19 cellular contexts compared by ENCODE assay signal in the genomic region with DNA sequence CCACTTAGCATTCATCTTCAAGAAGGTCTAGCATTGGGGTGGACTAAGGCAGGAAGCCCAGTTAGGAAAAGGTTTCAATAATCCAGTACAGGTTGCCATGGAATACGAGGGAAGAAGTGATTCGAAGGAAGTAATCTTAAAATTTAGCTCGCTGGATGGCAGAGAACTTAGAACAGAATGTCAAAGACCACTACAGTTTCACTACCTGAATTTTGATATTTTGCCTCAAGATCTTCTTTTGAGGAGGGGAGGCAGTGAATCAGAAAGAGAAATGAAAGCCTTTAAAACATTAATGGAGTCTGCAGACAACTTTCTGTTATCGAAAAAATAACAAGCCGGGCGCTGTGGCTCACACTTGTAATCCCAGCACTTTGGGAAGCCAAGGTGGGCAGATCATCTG. TPM values are rescaled to one million over a fixed set of nuclear protein-coding genes. Genes with fewer than 3 reads are reported as not detected.
A peak's percentile ranks its signal among the peaks of the same experiment; 100 is the strongest.
DNase-seq lines count a peak whose midpoint lies in the region; ATAC-seq, FAIRE-seq and TF ChIP-seq lines count a peak whose summit lies in the region.
"Had no signal": no experiment of that assay in that cellular context is flagged by ENCODE, and none has a peak within 500 bp of the region (broad histone marks: within the 10 kb centered on the region; RNA-seq: fewer than 3 reads in every experiment).

No MANE protein-coding gene starts in this region.

- FAIRE-seq in bronchial epithelial cell (lab: Jason Lieb, UNC), result no peak
- FAIRE-seq: endothelial cell of umbilical vein had no signal

- no peak for DNase-seq in activated CD4-positive, alpha-beta T cell treated with anti-CD3 and anti-CD28 coated beads for 36 hours
- DNase-seq in activated CD4-positive, alpha-beta T cell treated with anti-CD3 and anti-CD28 coated beads for 1 hour, result no peak
- DNase-seq in NOMO-1 treated with dmso at 0.1 percent for 144 hours (lab: John Stamatoyannopoulos, UW; ENCODE audit: unreplicated experiment) (peak; percentile 41), bronchial epithelial cell (ENCODE audit: low read depth) (peak; percentile 45), spleen (no peak), islet precursor cell (no peak)
- DNase-seq in stimulated activated CD4-positive, alpha-beta T cell treated with anti-CD3 and anti-CD28 coated beads, Interleukin-15, amount 100 ng/mL, for 24 hours, result no peak
- DNase-seq: amygdala; C1 segment of cervical spinal cord; NCI-H1092; SHP77 treated with DMSO at 0.1 percent for 48 hours; stimulated activated CD4-positive, alpha-beta T cell treated with anti-CD3 and anti-CD28 coated beads, Interleukin-12 subunit alpha, Interleukin-12 subunit beta, amount 100 ng/mL, for 4 hours; stimulated activated naive CD4-positive, alpha-beta T cell treated with Interleukin-2 at 50 U/mL for 16 hours; upper lobe of right lung had no signal

- H3K4me1 Mint-ChIP-seq in activated CD4-positive, alpha-beta T cell treated with anti-CD3 and anti-CD28 coated beads for 36 hours, result no peaks in the 10 kb centered on the region

- no peaks in the 10 kb centered on the region for H3K27me3 ChIP-seq in bronchial epithelial cell (ENCODE audit: control insufficient read depth, insufficient read depth, low read length)
- H3K27me3 ChIP-seq in spleen (replicated peaks in 1 of 7), result no peaks in the 10 kb centered on the region
- H3K27me3 ChIP-seq: upper lobe of right lung had no signal

- 51 to 66% (median 60%) methylated on average over 6 of the region's 6 CpGs for WGBS in spleen, 5 donors

- TF ChIP-seq CTCF in bronchial epithelial cell (IDR thresholded peaks at IDR 0.05; ENCODE audit: insufficient read depth, low read length, severe bottlenecking) (no peak), spleen (IDR thresholded peaks at IDR 0.05 in 8 of 11, conservative IDR thresholded peaks at IDR 0.05 in 3 of 11) (no peak)

- peak overlapping the region; percentile 43 to 81 (median 68) for H3K27ac ChIP-seq in spleen
- H3K27ac ChIP-seq: 22Rv1, prostate gland, upper lobe of right lung had no signal

- H3K36me3 ChIP-seq in bronchial epithelial cell (ENCODE audit: control insufficient read depth, insufficient read depth, low read length) (peaks cover 2% of the 10 kb centered on the region), spleen (peaks cover 3 to 68% (median 48%) of the 10 kb centered on the region in 6 donors)

- POLR2A ChIA-PET in activated CD4-positive, alpha-beta T cell treated with anti-CD3 and anti-CD28 coated beads for 36 hours (lab: Charles Lee), result interaction anchor here (0.6 kb wide), 1 partner anchor 19 kb away, joined by 5 read pairs; no protein-coding TSS in a partner anchor

- H3K9me3 ChIP-seq in spleen, result no peaks in the 10 kb centered on the region
- H3K9me3 ChIP-seq: prostate gland, upper lobe of right lung had no signal

- peak overlapping the region; percentile 35 for H3K27ac Mint-ChIP-seq in activated CD4-positive, alpha-beta T cell treated with anti-CD3 and anti-CD28 coated beads for 36 hours
- H3K27ac Mint-ChIP-seq: activated T-helper 1 cell treated with anti-CD3 and anti-CD28 coated beads, Interleukin-12 subunit alpha, Interleukin-12 subunit beta, Interleukin-2, Interleukin-4 antibody, amounts not matched to agents 30 ng/mL and 10 ng/mL and 1 ng/mL, durations not matched to agents 14 hours and 24 hours and 36 hours had no signal

- H3K4me3 ChIP-seq in bronchial epithelial cell (ENCODE audit: low read depth, low read length), result no peak overlapping the region
- peak overlapping the region in 1 of 8 donors; percentile 17 for H3K4me3 ChIP-seq in spleen
- H3K4me3 ChIP-seq: prostate gland, upper lobe of right lung had no signal

- intact Hi-C loops in activated CD4-positive, alpha-beta T cell treated with anti-CD3 and anti-CD28 coated beads for 36 hours (cut with DNase I, micrococcal nuclease), result no loop called here
- intact Hi-C loops in spleen (cut with DNase I; ENCODE audit: low total_unique reads), result no loop called here

- H3K36me3 Mint-ChIP-seq in activated CD4-positive, alpha-beta T cell treated with anti-CD3 and anti-CD28 coated beads for 36 hours (ENCODE audit: low read depth), result peaks cover 26% of the 10 kb centered on the region

- no peaks in the 10 kb centered on the region for H3K27me3 Mint-ChIP-seq in activated CD4-positive, alpha-beta T cell treated with anti-CD3 and anti-CD28 coated beads for 36 hours

- CTCF ChIA-PET in activated CD4-positive, alpha-beta T cell treated with anti-CD3 and anti-CD28 coated beads for 36 hours (lab: Charles Lee), result interaction anchor here (0.7 to 1.4 kb wide), 2 partner anchors 63 to 1231 kb away, joined by 3 to 5 read pairs; no protein-coding TSS in a partner anchor

- no peak overlapping the region for H3K4me3 Mint-ChIP-seq in activated CD4-positive, alpha-beta T cell treated with anti-CD3 and anti-CD28 coated beads for 36 hours
- H3K4me3 Mint-ChIP-seq: activated T-helper 1 cell treated with anti-CD3 and anti-CD28 coated beads, Interleukin-12 subunit alpha, Interleukin-12 subunit beta, Interleukin-2, Interleukin-4 antibody, amounts not matched to agents 30 ng/mL and 10 ng/mL and 1 ng/mL, durations not matched to agents 14 hours and 24 hours and 36 hours had no signal

- peaks cover 0 to 39% (median 21%) of the 10 kb centered on the region in 6 donors for H3K4me1 ChIP-seq in spleen
- H3K4me1 ChIP-seq: prostate gland, upper lobe of right lung had no signal

- no peak for ATAC-seq in activated CD4-positive, alpha-beta T cell treated with anti-CD3 and anti-CD28 coated beads for 36 hours
- no peak for ATAC-seq in GM18870 (IDR thresholded peaks at IDR 0.05; ENCODE audit: unreplicated experiment)
- ATAC-seq: upper lobe of right lung had no signal

- no peak for TF ChIP-seq POLR2A in spleen (IDR thresholded peaks at IDR 0.05)

- H3K9me3 Mint-ChIP-seq in activated CD4-positive, alpha-beta T cell treated with anti-CD3 and anti-CD28 coated beads for 36 hours (ENCODE audit: low read depth), result no peaks in the 10 kb centered on the region
- H3K9me3 Mint-ChIP-seq: activated T-helper 1 cell treated with anti-CD3 and anti-CD28 coated beads, Interleukin-12 subunit alpha, Interleukin-12 subunit beta, Interleukin-2, Interleukin-4 antibody, amounts not matched to agents 30 ng/mL and 10 ng/mL and 1 ng/mL, durations not matched to agents 14 hours and 24 hours and 36 hours had no signal

RNA-seq across cellular contexts. Expression of gene RAB8A, which starts 7.0 kb away (rescaled TPM):
- total RNA-seq in activated CD4-positive, alpha-beta T cell treated with anti-CD3 and anti-CD28 coated beads for 36 hours, result 100 to 1,000 TPM; 165 to 218 TPM
- total RNA-seq in bronchial epithelial cell (76.6 and 99.2 TPM in 2 replicates), spleen (100 to 1,000 TPM in 2 of 7 donors, 10 to 100 TPM in 5; 71.9 to 104 (median 89.8) TPM)
- polyA plus RNA-seq in spleen, result 10 to 100 TPM; 31.5 to 45.5 (median 34.0) TPM

RNA-seq across cellular contexts. Expression of gene TPM4, which starts 28.4 kb away (rescaled TPM):
- total RNA-seq in activated CD4-positive, alpha-beta T cell treated with anti-CD3 and anti-CD28 coated beads for 36 hours, result 100 to 1,000 TPM; 362 to 416 TPM
- total RNA-seq in bronchial epithelial cell, result 235 and 395 TPM in 2 replicates
- total RNA-seq in spleen, result 100 to 1,000 TPM; 352 to 760 (median 443) TPM
- polyA plus RNA-seq in spleen, result 100 to 1,000 TPM; 181 to 403 (median 238) TPM

RNA-seq across cellular contexts. Expression of gene HSH2D, which starts 38.8 kb away (rescaled TPM):
- 10 to 100 TPM; 31.2 to 38.2 TPM for total RNA-seq in activated CD4-positive, alpha-beta T cell treated with anti-CD3 and anti-CD28 coated beads for 36 hours
- total RNA-seq in bronchial epithelial cell (0.26 and 0.38 TPM in 2 replicates), spleen (10 to 100 TPM; 39.6 to 89.2 (median 51.4) TPM)
- polyA plus RNA-seq in spleen, result 100 to 1,000 TPM in 1 of 3 donors, 10 to 100 TPM in 2; 66.1 to 119 (median 75.2) TPM
- total RNA-seq: endothelial cell of umbilical vein had no signal
- polyA plus RNA-seq: endothelial cell of umbilical vein had no signal

Comparison
In these comparisons a context has a peak if more than half of its experiments do, and no peak if none do; other contexts are left out.
1. DNase-seq: peak in NOMO-1 treated with dmso at 0.1 percent for 144 hours (single experiment) and bronchial epithelial cell (single experiment); none in activated CD4-positive, alpha-beta T cell treated with anti-CD3 and anti-CD28 coated beads for 36 hours (single experiment), activated CD4-positive, alpha-beta T cell treated with anti-CD3 and anti-CD28 coated beads for 1 hour (single experiment), spleen (single experiment), islet precursor cell (single experiment) and stimulated activated CD4-positive, alpha-beta T cell treated with anti-CD3 and anti-CD28 coated beads, Interleukin-15, amount 100 ng/mL, for 24 hours (single experiment).
2. RNA of gene HSH2D, which starts 38.8 kb away (total RNA-seq): 39.6 to 89.2 TPM in spleen and 31.2 to 38.2 TPM in activated CD4-positive, alpha-beta T cell treated with anti-CD3 and anti-CD28 coated beads for 36 hours; 0.26 to 0.38 TPM in bronchial epithelial cell; every median in the first group is over 10 times any median in the second.